In genomic region chr2:102004588-102004987, GRCh38 we compare ENCODE assay signal across 1 cellular context.
TF ChIP-seq lines count a peak whose summit lies in the region.

No MANE protein-coding gene starts in this region.

TF ChIP-seq in GM12878, 131 proteins besides CTCF, POLR2A, EP300 and RAD21 (continued from another document):
- TF ChIP-seq USF2 (IDR thresholded peaks at IDR 0.05; ENCODE audit: borderline replicate concordance, low read depth, low read length) (no peak), SMAD5 (IDR thresholded peaks at IDR 0.05; ENCODE audit: low read depth) (no peak), NFIC (IDR thresholded peaks at IDR 0.05; ENCODE audit: low read depth, low read length) (peak; percentile 30; the same call in 1 of the 2 replicates), KAT2A (conservative IDR thresholded peaks at IDR 0.05; ENCODE audit: control insufficient read depth, low read depth, low read length) (no peak), ASH2L (IDR thresholded peaks at IDR 0.05; ENCODE audit: borderline replicate concordance, low read depth) (no peak), HCFC1 (IDR thresholded peaks at IDR 0.05; ENCODE audit: low read length) (no peak), IKZF2 (IDR thresholded peaks at IDR 0.05) (peak; percentile 83), CBX3 (IDR thresholded peaks at IDR 0.05; ENCODE audit: borderline replicate concordance, low read depth) (no peak), IKZF1 (conservative IDR thresholded peaks at IDR 0.05) (peak; percentile 64), GABPA (IDR thresholded peaks at IDR 0.05; ENCODE audit: low read depth) (no peak), EED (IDR thresholded peaks at IDR 0.05; ENCODE audit: low read depth) (no peak), STAT1 (conservative IDR thresholded peaks at IDR 0.05) (no peak), POU2F2 (IDR thresholded peaks at IDR 0.05; ENCODE audit: borderline replicate concordance, low read depth, low read length) (no peak), MYC (IDR thresholded peaks at IDR 0.05; ENCODE audit: insufficient read depth, insufficient read length, insufficient replicate concordance, low read length, severe bottlenecking) (no peak), MAX (IDR thresholded peaks at IDR 0.05; ENCODE audit: low read depth, low read length) (no peak), TCF3 (IDR thresholded peaks at IDR 0.05; ENCODE audit: borderline replicate concordance, insufficient read depth, low read depth, low read length) (no peak), ZNF274 (IDR thresholded peaks at IDR 0.05; ENCODE audit: insufficient read depth, insufficient read length) (no peak), SMAD1 (IDR thresholded peaks at IDR 0.05; ENCODE audit: low read depth, partially characterized antibody) (no peak), SMARCA5 (IDR thresholded peaks at IDR 0.05) (no peak), ZNF592 (IDR thresholded peaks at IDR 0.05) (no peak), BHLHE40 (IDR thresholded peaks at IDR 0.05; ENCODE audit: borderline replicate concordance in 1 of 2, low read depth in 2 of 2, low read length in 1 of 2) (no peak), ZZZ3 (IDR thresholded peaks at IDR 0.05; ENCODE audit: control insufficient read depth, insufficient read length, low read depth) (no peak), ETV6 (conservative IDR thresholded peaks at IDR 0.05 in 1 of 2, IDR thresholded peaks at IDR 0.05 in 1 of 2; ENCODE audit: borderline replicate concordance in 1 of 2, low read depth in 1 of 2) (no peak), FOS (IDR thresholded peaks at IDR 0.05; ENCODE audit: borderline replicate concordance, extremely low read depth, insufficient read length) (no peak), REST (IDR thresholded peaks at IDR 0.05; ENCODE audit: low read depth, low read length) (no peak), USF1 (IDR thresholded peaks at IDR 0.05; ENCODE audit: borderline replicate concordance, extremely low read length, insufficient read depth, low read depth, low read length) (no peak), ESRRA (IDR thresholded peaks at IDR 0.05; ENCODE audit: low read length) (no peak), SMC3 (IDR thresholded peaks at IDR 0.05; ENCODE audit: borderline replicate concordance, low read length) (no peak), KDM1A (IDR thresholded peaks at IDR 0.05; ENCODE audit: borderline replicate concordance) (no peak), ELK1 (IDR thresholded peaks at IDR 0.05; ENCODE audit: low read depth, low read length) (no peak), ZNF207 (IDR thresholded peaks at IDR 0.05; ENCODE audit: borderline replicate concordance) (no peak), ZNF384 (IDR thresholded peaks at IDR 0.05; ENCODE audit: borderline replicate concordance, low read depth, low read length) (no peak), TARDBP (IDR thresholded peaks at IDR 0.05; ENCODE audit: borderline replicate concordance) (no peak)
- TF ChIP-seq, protein P1, sequence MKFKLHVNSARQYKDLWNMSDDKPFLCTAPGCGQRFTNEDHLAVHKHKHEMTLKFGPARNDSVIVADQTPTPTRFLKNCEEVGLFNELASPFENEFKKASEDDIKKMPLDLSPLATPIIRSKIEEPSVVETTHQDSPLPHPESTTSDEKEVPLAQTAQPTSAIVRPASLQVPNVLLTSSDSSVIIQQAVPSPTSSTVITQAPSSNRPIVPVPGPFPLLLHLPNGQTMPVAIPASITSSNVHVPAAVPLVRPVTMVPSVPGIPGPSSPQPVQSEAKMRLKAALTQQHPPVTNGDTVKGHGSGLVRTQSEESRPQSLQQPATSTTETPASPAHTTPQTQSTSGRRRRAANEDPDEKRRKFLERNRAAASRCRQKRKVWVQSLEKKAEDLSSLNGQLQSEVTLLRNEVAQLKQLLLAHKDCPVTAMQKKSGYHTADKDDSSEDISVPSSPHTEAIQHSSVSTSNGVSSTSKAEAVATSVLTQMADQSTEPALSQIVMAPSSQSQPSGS (IDR thresholded peaks at IDR 0.05; ENCODE audit: low read length): 0 out of 2 replicates have a peak, but pooled peaks have one; percentile 23
- TF ChIP-seq, protein P2, sequence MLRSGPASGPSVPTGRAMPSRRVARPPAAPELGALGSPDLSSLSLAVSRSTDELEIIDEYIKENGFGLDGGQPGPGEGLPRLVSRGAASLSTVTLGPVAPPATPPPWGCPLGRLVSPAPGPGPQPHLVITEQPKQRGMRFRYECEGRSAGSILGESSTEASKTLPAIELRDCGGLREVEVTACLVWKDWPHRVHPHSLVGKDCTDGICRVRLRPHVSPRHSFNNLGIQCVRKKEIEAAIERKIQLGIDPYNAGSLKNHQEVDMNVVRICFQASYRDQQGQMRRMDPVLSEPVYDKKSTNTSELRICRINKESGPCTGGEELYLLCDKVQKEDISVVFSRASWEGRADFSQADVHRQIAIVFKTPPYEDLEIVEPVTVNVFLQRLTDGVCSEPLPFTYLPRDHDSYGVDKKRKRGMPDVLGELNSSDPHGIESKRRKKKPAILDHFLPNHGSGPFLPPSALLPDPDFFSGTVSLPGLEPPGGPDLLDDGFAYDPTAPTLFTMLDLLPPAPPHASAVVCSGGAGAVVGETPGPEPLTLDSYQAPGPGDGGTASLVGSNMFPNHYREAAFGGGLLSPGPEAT (IDR thresholded peaks at IDR 0.05; ENCODE audit: low read depth): peak; percentile 63
- TF ChIP-seq, protein P3, sequence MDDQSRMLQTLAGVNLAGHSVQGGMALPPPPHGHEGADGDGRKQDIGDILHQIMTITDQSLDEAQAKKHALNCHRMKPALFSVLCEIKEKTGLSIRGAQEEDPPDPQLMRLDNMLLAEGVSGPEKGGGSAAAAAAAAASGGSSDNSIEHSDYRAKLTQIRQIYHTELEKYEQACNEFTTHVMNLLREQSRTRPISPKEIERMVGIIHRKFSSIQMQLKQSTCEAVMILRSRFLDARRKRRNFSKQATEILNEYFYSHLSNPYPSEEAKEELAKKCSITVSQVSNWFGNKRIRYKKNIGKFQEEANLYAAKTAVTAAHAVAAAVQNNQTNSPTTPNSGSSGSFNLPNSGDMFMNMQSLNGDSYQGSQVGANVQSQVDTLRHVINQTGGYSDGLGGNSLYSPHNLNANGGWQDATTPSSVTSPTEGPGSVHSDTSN (IDR thresholded peaks at IDR 0.05; ENCODE audit: insufficient replicate concordance, low read depth, low read length): no peak
- TF ChIP-seq, protein P4, sequence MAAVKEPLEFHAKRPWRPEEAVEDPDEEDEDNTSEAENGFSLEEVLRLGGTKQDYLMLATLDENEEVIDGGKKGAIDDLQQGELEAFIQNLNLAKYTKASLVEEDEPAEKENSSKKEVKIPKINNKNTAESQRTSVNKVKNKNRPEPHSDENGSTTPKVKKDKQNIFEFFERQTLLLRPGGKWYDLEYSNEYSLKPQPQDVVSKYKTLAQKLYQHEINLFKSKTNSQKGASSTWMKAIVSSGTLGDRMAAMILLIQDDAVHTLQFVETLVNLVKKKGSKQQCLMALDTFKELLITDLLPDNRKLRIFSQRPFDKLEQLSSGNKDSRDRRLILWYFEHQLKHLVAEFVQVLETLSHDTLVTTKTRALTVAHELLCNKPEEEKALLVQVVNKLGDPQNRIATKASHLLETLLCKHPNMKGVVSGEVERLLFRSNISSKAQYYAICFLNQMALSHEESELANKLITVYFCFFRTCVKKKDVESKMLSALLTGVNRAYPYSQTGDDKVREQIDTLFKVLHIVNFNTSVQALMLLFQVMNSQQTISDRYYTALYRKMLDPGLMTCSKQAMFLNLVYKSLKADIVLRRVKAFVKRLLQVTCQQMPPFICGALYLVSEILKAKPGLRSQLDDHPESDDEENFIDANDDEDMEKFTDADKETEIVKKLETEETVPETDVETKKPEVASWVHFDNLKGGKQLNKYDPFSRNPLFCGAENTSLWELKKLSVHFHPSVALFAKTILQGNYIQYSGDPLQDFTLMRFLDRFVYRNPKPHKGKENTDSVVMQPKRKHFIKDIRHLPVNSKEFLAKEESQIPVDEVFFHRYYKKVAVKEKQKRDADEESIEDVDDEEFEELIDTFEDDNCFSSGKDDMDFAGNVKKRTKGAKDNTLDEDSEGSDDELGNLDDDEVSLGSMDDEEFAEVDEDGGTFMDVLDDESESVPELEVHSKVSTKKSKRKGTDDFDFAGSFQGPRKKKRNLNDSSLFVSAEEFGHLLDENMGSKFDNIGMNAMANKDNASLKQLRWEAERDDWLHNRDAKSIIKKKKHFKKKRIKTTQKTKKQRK (IDR thresholded peaks at IDR 0.05; ENCODE audit: low read depth, low read length): no peak
- TF ChIP-seq, protein P5, sequence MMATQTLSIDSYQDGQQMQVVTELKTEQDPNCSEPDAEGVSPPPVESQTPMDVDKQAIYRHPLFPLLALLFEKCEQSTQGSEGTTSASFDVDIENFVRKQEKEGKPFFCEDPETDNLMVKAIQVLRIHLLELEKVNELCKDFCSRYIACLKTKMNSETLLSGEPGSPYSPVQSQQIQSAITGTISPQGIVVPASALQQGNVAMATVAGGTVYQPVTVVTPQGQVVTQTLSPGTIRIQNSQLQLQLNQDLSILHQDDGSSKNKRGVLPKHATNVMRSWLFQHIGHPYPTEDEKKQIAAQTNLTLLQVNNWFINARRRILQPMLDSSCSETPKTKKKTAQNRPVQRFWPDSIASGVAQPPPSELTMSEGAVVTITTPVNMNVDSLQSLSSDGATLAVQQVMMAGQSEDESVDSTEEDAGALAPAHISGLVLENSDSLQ (IDR thresholded peaks at IDR 0.05): 0 out of 2 replicates have a peak, but pooled peaks have one; percentile 8
TF ChIP-seq in GM12878: peak in this region for 14.
